22 cellular contexts compared by ENCODE assay signal in genomic region chr12:107668320-107668719, GRCh38. TPM values are rescaled to one million over a fixed set of nuclear protein-coding genes. Genes with fewer than 3 reads are reported as not detected.
DNase-seq lines count a peak whose midpoint lies in the region; ATAC-seq, FAIRE-seq and TF ChIP-seq lines count a peak whose summit lies in the region.
"Had no signal": no experiment of that assay in that cellular context is flagged by ENCODE, and none has a peak within 500 bp of the region (broad histone marks: within the 10 kb centered on the region; RNA-seq: fewer than 3 reads in every experiment).

No MANE protein-coding gene starts in this region.

- no peak overlapping the region for H3K23ac ChIP-seq in IMR-90 (ENCODE audit: low read depth, low read length)
- no peak overlapping the region for H3K23ac ChIP-seq in H1 (ENCODE audit: insufficient read length)

- no peak for TF ChIP-seq POLR2A in IMR-90 (IDR thresholded peaks at IDR 0.05; ENCODE audit: low read depth, low read length)
- TF ChIP-seq POLR2A in H1 (IDR thresholded peaks at IDR 0.05; ENCODE audit: control extremely low read depth in 1 of 2, low read depth in 2 of 2, low read length in 2 of 2): no peak

- no peak overlapping the region for H3K9ac ChIP-seq in IMR-90 (ENCODE audit: low read depth, low read length)
- H3K9ac ChIP-seq in H1 (replicated peaks in 1 of 4; ENCODE audit: extremely low read depth in 1 of 4, low read depth in 3 of 4, low read length in 3 of 4): no peak overlapping the region
- H3K9ac ChIP-seq in neural cell (ENCODE audit: low read length): peak overlapping the region; percentile 68
- H3K9ac ChIP-seq: BLaER1 treated with 17β-estradiol and CSF1 and Interleukin-3, amounts not matched to agents 10 nM and 100 nM had no signal

- dilution Hi-C loops in IMR-90 (cut with HindIII; ENCODE audit: low sequenced_read_pairs, unreplicated experiment): no loop called here

- H3K4ac ChIP-seq in IMR-90 (ENCODE audit: low read depth, low read length) (no peak overlapping the region), H1 (replicated peaks; ENCODE audit: insufficient read length, low read depth, low read length) (no peak overlapping the region)

- H2AFZ ChIP-seq in IMR-90 (replicated peaks; ENCODE audit: low read length, poor library complexity) (no peak overlapping the region), H1 (ENCODE audit: low read length) (no peak overlapping the region), neural cell (ENCODE audit: low read depth, low read length) (no peak overlapping the region)

- H3K9me2 ChIP-seq in neural cell (ENCODE audit: insufficient read depth, low read length): no peaks in the 10 kb centered on the region

- no peaks in the 10 kb centered on the region for H3K79me2 ChIP-seq in H1 (ENCODE audit: control insufficient read depth in 1 of 2, insufficient read depth in 2 of 2, low read length in 2 of 2)
- no peaks in the 10 kb centered on the region for H3K79me2 ChIP-seq in neural cell (replicated peaks; ENCODE audit: insufficient read depth, low read length)

- H3K4me3 ChIP-seq in IMR-90 (ENCODE audit: insufficient read depth, low read depth, low read length) (no peak overlapping the region), H1 (ENCODE audit: extremely low read depth in 1 of 4, insufficient read depth in 2 of 4, low read depth in 3 of 4, low read length in 4 of 4) (no peak overlapping the region), neural cell (ENCODE audit: low read length) (peak overlapping the region; percentile 51)
- H3K4me3 ChIP-seq: BLaER1 treated with 17β-estradiol and CSF1 and Interleukin-3, amounts not matched to agents 10 nM and 100 nM; HAP-1 had no signal

- no CpG with 5 or more reads among the region's 4 CpGs for WGBS in IMR-90 (ENCODE audit: extremely low coverage in 2 of 2, insufficient read length in 1 of 2), 2 experiments
- 72% methylated on average over 4 of the region's 4 CpGs; no CpG with 5 or more reads in 1 of the 2 experiments for whole genome bisulfite sequencing in H1 (ENCODE audit: extremely low coverage in 1 of 2, insufficient coverage in 1 of 2, insufficient read length in 1 of 2, insufficient replicate concordance in 2 of 2, low coverage in 1 of 2, low lambda C conversion rate in 2 of 2, missing lambda C conversion rate in 1 of 2), 2 experiments

- H3K27me3 ChIP-seq in IMR-90 (ENCODE audit: control insufficient read depth, insufficient read depth, low read length) (peaks cover 36% of the 10 kb centered on the region), H1 (replicated peaks in 1 of 4; ENCODE audit: control insufficient read depth in 3 of 4, extremely low read depth in 1 of 4, insufficient read depth in 3 of 4, low read length in 3 of 4) (no peaks in the 10 kb centered on the region; a peak in 1 of 7 replicates), neural cell (ENCODE audit: insufficient read depth, low read depth, low read length) (no peaks in the 10 kb centered on the region)
- H3K27me3 ChIP-seq: BLaER1 treated with 17β-estradiol and CSF1 and Interleukin-3, amounts not matched to agents 10 nM and 100 nM had no signal

- H3F3A ChIP-seq in neural cell (ENCODE audit: insufficient read depth, low read length, poor library complexity, severe bottlenecking): no peaks in the 10 kb centered on the region

- H3K18ac ChIP-seq in IMR-90 (ENCODE audit: low read depth, low read length) (no peak overlapping the region), H1 (ENCODE audit: extremely low read depth, low read length) (no peak overlapping the region)

- H3K36me3 Mint-ChIP-seq in activated naive CD8-positive, alpha-beta T cell treated with anti-CD3 and anti-CD28 coated beads for 36 hours: no peaks in the 10 kb centered on the region
- no peaks in the 10 kb centered on the region for H3K36me3 Mint-ChIP-seq in activated naive CD8-positive, alpha-beta T cell treated with anti-CD3 and anti-CD28 coated beads, Interleukin-2, amount 50 U/mL, for 24 hours (ENCODE audit: low read depth)
- H3K36me3 Mint-ChIP-seq: CD8-positive, alpha-beta memory T cell had no signal

- intact Hi-C loops in IMR-90 (cut with micrococcal nuclease): no loop called here

- H3K4me2 ChIP-seq in IMR-90 (ENCODE audit: low read depth, low read length): no peak overlapping the region
- H3K4me2 ChIP-seq in H1 (ENCODE audit: insufficient read depth in 1 of 2, low read depth in 2 of 2, low read length in 2 of 2): no peak overlapping the region
- H3K4me2 ChIP-seq in neural cell (ENCODE audit: low read length): no peak overlapping the region
- H3K4me2 ChIP-seq: BLaER1 treated with 17β-estradiol and CSF1 and Interleukin-3, amounts not matched to agents 10 nM and 100 nM had no signal

- no peak overlapping the region for H3K4me3 Mint-ChIP-seq in activated naive CD8-positive, alpha-beta T cell treated with anti-CD3 and anti-CD28 coated beads for 36 hours
- no peak overlapping the region for H3K4me3 Mint-ChIP-seq in activated naive CD8-positive, alpha-beta T cell treated with anti-CD3 and anti-CD28 coated beads, Interleukin-2, amount 50 U/mL, for 24 hours
- H3K4me3 Mint-ChIP-seq: B cell; CD4-positive, CD25-positive, alpha-beta regulatory T cell; CD8-positive, alpha-beta memory T cell; IgD-negative memory B cell had no signal

- H2BK120ac ChIP-seq in IMR-90 (ENCODE audit: low read depth, low read length): no peak overlapping the region
- no peak overlapping the region for H2BK120ac ChIP-seq in H1 (replicated peaks; ENCODE audit: low read depth, low read length)

- H3K14ac ChIP-seq in IMR-90 (replicated peaks; ENCODE audit: low read depth, low read length) (no peak overlapping the region), H1 (ENCODE audit: insufficient read length) (no peak overlapping the region)

- no peak overlapping the region for H2BK12ac ChIP-seq in H1 (ENCODE audit: low read depth, low read length)

- H2AK5ac ChIP-seq in IMR-90 (ENCODE audit: low read depth, low read length) (no peak overlapping the region), H1 (ENCODE audit: low read depth, low read length) (no peak overlapping the region)

- H4K91ac ChIP-seq in IMR-90 (ENCODE audit: insufficient read depth, low read depth, low read length) (no peak overlapping the region), H1 (replicated peaks; ENCODE audit: insufficient read length, low read length) (no peak overlapping the region)

- no peaks in the 10 kb centered on the region for H3K9me1 ChIP-seq in IMR-90 (ENCODE audit: insufficient read depth, low read length)

- no peaks in the 10 kb centered on the region for H3K4me1 ChIP-seq in IMR-90 (ENCODE audit: control insufficient read depth, insufficient read depth, low read length)
- peaks cover 3 to 9% (median 8%) of the 10 kb centered on the region in 4 experiments; a peak in 5 of 7 replicates for H3K4me1 ChIP-seq in H1 (replicated peaks in 1 of 4; ENCODE audit: control insufficient read depth in 3 of 4, insufficient read depth in 4 of 4, low read length in 3 of 4)
- H3K4me1 ChIP-seq: HAP-1 had no signal

- CTCF ChIA-PET in IMR-90 (lab: Yijun Ruan, JAX): interaction anchor here (0.6 to 1.4 kb wide), 2 partner anchors 8 to 135 kb away, joined by 4 to 5 read pairs; no protein-coding TSS in a partner anchor
- CTCF ChIA-PET in H1 (lab: Charles Lee; ENCODE audit: partially characterized antibody): interaction anchor here (0.5 to 1.9 kb wide), 6 partner anchors 8 to 61 kb away, joined by 3 to 9 read pairs (median 4); no protein-coding TSS in a partner anchor

- H3K27me3 Mint-ChIP-seq in activated naive CD8-positive, alpha-beta T cell treated with anti-CD3 and anti-CD28 coated beads for 36 hours: peaks cover 17% of the 10 kb centered on the region
- peaks cover 9% of the 10 kb centered on the region for H3K27me3 Mint-ChIP-seq in activated naive CD8-positive, alpha-beta T cell treated with anti-CD3 and anti-CD28 coated beads, Interleukin-2, amount 50 U/mL, for 24 hours

- H2BK15ac ChIP-seq in IMR-90 (ENCODE audit: low read depth, low read length) (no peak overlapping the region), H1 (ENCODE audit: low read length) (no peak overlapping the region)

- H4K5ac ChIP-seq in IMR-90 (ENCODE audit: low read depth, low read length): no peak overlapping the region
- H4K5ac ChIP-seq in H1 (ENCODE audit: insufficient read length, low read depth, low read length): no peak overlapping the region

- H3K4me1 Mint-ChIP-seq in activated naive CD8-positive, alpha-beta T cell treated with anti-CD3 and anti-CD28 coated beads for 36 hours: peaks cover 4% of the 10 kb centered on the region
- H3K4me1 Mint-ChIP-seq in activated naive CD8-positive, alpha-beta T cell treated with anti-CD3 and anti-CD28 coated beads, Interleukin-2, amount 50 U/mL, for 24 hours: peaks cover 1% of the 10 kb centered on the region

- no peaks in the 10 kb centered on the region for H3K23me2 ChIP-seq in H1 (ENCODE audit: low read depth, low read length)

- H3K9me3 ChIP-seq in IMR-90 (ENCODE audit: control insufficient read depth, insufficient read depth, low read length) (no peaks in the 10 kb centered on the region), H1 (ENCODE audit: insufficient read depth in 2 of 2, low read depth in 1 of 2, low read length in 1 of 2) (no peaks in the 10 kb centered on the region), neural cell (ENCODE audit: low read length) (no peaks in the 10 kb centered on the region)
- H3K9me3 ChIP-seq: BLaER1 treated with 17β-estradiol and CSF1 and Interleukin-3, amounts not matched to agents 10 nM and 100 nM; HAP-1 had no signal

- TF ChIP-seq EP300 in H1 (IDR thresholded peaks at IDR 0.05; ENCODE audit: borderline replicate concordance in 1 of 2, low read depth in 2 of 2, low read length in 2 of 2) (no peak), neural cell (conservative IDR thresholded peaks at IDR 0.05; ENCODE audit: poor library complexity, severe bottlenecking) (no peak)

- TF ChIP-seq CTCF in IMR-90 (conservative IDR thresholded peaks at IDR 0.05; ENCODE audit: low read depth, low read length): no peak
- TF ChIP-seq CTCF in H1 (IDR thresholded peaks at IDR 0.05; ENCODE audit: control extremely low read depth in 1 of 3, insufficient read depth in 1 of 3, low read depth in 1 of 3, low read length in 3 of 3): no peak
- TF ChIP-seq CTCF in neural cell (IDR thresholded peaks at IDR 0.05; ENCODE audit: poor library complexity, severe bottlenecking): no peak

- no peak overlapping the region for H4K8ac ChIP-seq in IMR-90 (ENCODE audit: low read depth in 2 of 2, low read length in 2 of 2)
- no peak overlapping the region for H4K8ac ChIP-seq in H1 (ENCODE audit: extremely low read depth, insufficient read depth, low read length)

- H3K79me1 ChIP-seq in IMR-90 (ENCODE audit: low read depth in 1 of 2, low read length in 2 of 2) (no peaks in the 10 kb centered on the region), H1 (ENCODE audit: low read depth, low read length) (no peaks in the 10 kb centered on the region)

- H2AK9ac ChIP-seq in IMR-90 (replicated peaks; ENCODE audit: low read depth, low read length, poor library complexity): no peak overlapping the region

- H4K20me1 ChIP-seq in IMR-90 (ENCODE audit: insufficient read depth, low read length) (no peaks in the 10 kb centered on the region), H1 (replicated peaks in 1 of 2; ENCODE audit: control insufficient read depth in 1 of 2, insufficient read depth in 2 of 2, low read length in 2 of 2) (no peaks in the 10 kb centered on the region), neural cell (ENCODE audit: insufficient read depth) (no peaks in the 10 kb centered on the region)
- H4K20me1 ChIP-seq: BLaER1 treated with 17β-estradiol and CSF1 and Interleukin-3, amounts not matched to agents 10 nM and 100 nM had no signal

- POLR2A ChIA-PET in IMR-90 (lab: Charles Lee; ENCODE audit: unreplicated experiment): no interaction called here
- POLR2A ChIA-PET in H1 (lab: Charles Lee; ENCODE audit: partially characterized antibody): interaction anchor here (1.1 kb wide), 1 partner anchor 9 kb away, joined by 3 read pairs; no protein-coding TSS in a partner anchor

- no peak for FAIRE-seq in H1 (lab: Jason Lieb, UNC)

- TF ChIP-seq RAD21 in IMR-90 (IDR thresholded peaks at IDR 0.05; ENCODE audit: low read length): no peak
- no peak for TF ChIP-seq RAD21 in H1 (IDR thresholded peaks at IDR 0.05 in 1 of 2, conservative IDR thresholded peaks at IDR 0.05 in 1 of 2; ENCODE audit: low read depth in 2 of 2, low read length in 2 of 2)
- no peak for TF ChIP-seq RAD21 in neural cell (conservative IDR thresholded peaks at IDR 0.05)

- in situ Hi-C loops in IMR-90 (cut with MboI; ENCODE audit: low sequenced_read_pairs): no loop called here

- H2BK20ac ChIP-seq in IMR-90 (ENCODE audit: low read depth, low read length) (no peak overlapping the region), H1 (ENCODE audit: low read length) (no peak overlapping the region)

- no peaks in the 10 kb centered on the region for H3K9me3 Mint-ChIP-seq in activated naive CD8-positive, alpha-beta T cell treated with anti-CD3 and anti-CD28 coated beads for 36 hours
- no peaks in the 10 kb centered on the region for H3K9me3 Mint-ChIP-seq in activated naive CD8-positive, alpha-beta T cell treated with anti-CD3 and anti-CD28 coated beads, Interleukin-2, amount 50 U/mL, for 24 hours
- H3K9me3 Mint-ChIP-seq: CD8-positive, alpha-beta memory T cell; IgD-negative memory B cell had no signal

- H3K27ac ChIP-seq in IMR-90 (ENCODE audit: insufficient read depth, low read length) (no peak overlapping the region), H1 (ENCODE audit: low read depth, low read length) (no peak overlapping the region), neural cell (ENCODE audit: low read length) (peak overlapping the region; percentile 96)
- H3K27ac ChIP-seq: 22Rv1; BLaER1 treated with 17β-estradiol and CSF1 and Interleukin-3, amounts not matched to agents 10 nM and 100 nM; HL-60 had no signal

- H2BK5ac ChIP-seq in IMR-90 (ENCODE audit: low read depth, low read length, poor library complexity, severe bottlenecking) (no peak overlapping the region), H1 (ENCODE audit: low read depth, low read length) (no peak overlapping the region)

- DNase-seq in activated naive CD8-positive, alpha-beta T cell treated with anti-CD3 and anti-CD28 coated beads for 36 hours: no peak
- DNase-seq in activated naive CD8-positive, alpha-beta T cell treated with anti-CD3 and anti-CD28 coated beads, Interleukin-2, amount 50 U/mL, for 24 hours: no peak
- peak; percentile 5 for DNase-seq in IMR-90
- no peak for DNase-seq in H1 (ENCODE audit: low read depth in 1 of 2, low spot score in 2 of 2)
- DNase-seq in effector CD8-positive, alpha-beta T cell (lab: John Stamatoyannopoulos, UW): no peak
- no peak for DNase-seq in NCI-H187 treated with DMSO at 0.1 percent for 48 hours (lab: John Stamatoyannopoulos, UW)
- no peak for DNase-seq in stimulated activated CD4-positive, alpha-beta T cell treated with anti-CD3 and anti-CD28 coated beads, Interleukin-2, amount 100 ng/mL, for 48 hours
- DNase-seq: CD4-positive, CD25-positive, alpha-beta regulatory T cell; CD8-positive, alpha-beta memory T cell; COR-L47; DMS 273 treated with DMSO at 0.1 percent for 48 hours; DMS53; DND-41; GDM1; KG1 had no signal

- peak overlapping the region; percentile 36 for H3K27ac Mint-ChIP-seq in activated naive CD8-positive, alpha-beta T cell treated with anti-CD3 and anti-CD28 coated beads for 36 hours
- no peak overlapping the region for H3K27ac Mint-ChIP-seq in activated naive CD8-positive, alpha-beta T cell treated with anti-CD3 and anti-CD28 coated beads, Interleukin-2, amount 50 U/mL, for 24 hours
- H3K27ac Mint-ChIP-seq: B cell; CD8-positive, alpha-beta memory T cell; IgD-negative memory B cell had no signal

- ATAC-seq in activated naive CD8-positive, alpha-beta T cell treated with anti-CD3 and anti-CD28 coated beads, Interleukin-2, amount 50 U/mL, for 24 hours: no peak
- ATAC-seq in IMR-90 (ENCODE audit: low read depth): no peak

- BruUV-seq in IMR-90 (replicated peaks; lab: Mats Ljungman, UMichigan): no TSS peak

- H3K56ac ChIP-seq in IMR-90 (ENCODE audit: extremely low read depth, insufficient read depth, low read length) (no peak overlapping the region), H1 (replicated peaks; ENCODE audit: insufficient read length, low read depth, low read length) (no peak overlapping the region)

- no peaks in the 10 kb centered on the region for H3K36me3 ChIP-seq in IMR-90 (ENCODE audit: control insufficient read depth, insufficient read depth, low read length)
- no peaks in the 10 kb centered on the region for H3K36me3 ChIP-seq in H1 (ENCODE audit: control insufficient read depth in 2 of 4, insufficient read depth in 4 of 4, low read length in 3 of 4)
- H3K36me3 ChIP-seq in neural cell (ENCODE audit: insufficient read depth, low read length): no peaks in the 10 kb centered on the region
- H3K36me3 ChIP-seq: BLaER1 treated with 17β-estradiol and CSF1 and Interleukin-3, amounts not matched to agents 10 nM and 100 nM; HAP-1 had no signal

RNA-seq across cellular contexts. Expression of gene PWP1, which starts 17.3 kb away (rescaled TPM):
- 10 to 100 TPM; 84.1 to 87.0 TPM for total RNA-seq in activated naive CD8-positive, alpha-beta T cell treated with anti-CD3 and anti-CD28 coated beads for 36 hours
- total RNA-seq in IMR-90 (2012; rRNA removed): 179 and 341 TPM in 2 replicates
- polyA plus RNA-seq in IMR-90 (2012; rRNA removed) (97.7 and 143 TPM in 2 replicates), H1 (2011; rRNA removed) (73.8 and 78.5 TPM in 2 replicates), neural cell (119 and 127 TPM in 2 replicates)
- polyA plus RNA-seq in IMR-90 (2012; cell fraction: cytosol; rRNA removed): 119 and 121 TPM in 2 replicates
- 99.8 and 211 TPM in 2 replicates for polyA plus RNA-seq in IMR-90 (2012; cell fraction: nucleus; rRNA removed; ENCODE audit: low replicate concordance)
- 57.8 and 60.2 TPM in 2 replicates for total RNA-seq in H1 (2021; fragmentation: NEBNext Ultra II Directional; extraction: Animal tissue kit (Norgen Biotek cat#: 25700))
- 185 TPM for polyA plus RNA-seq in H1 (2011; cell fraction: cytosol; rRNA removed)
- 21.5 TPM for polyA plus RNA-seq in H1 (2011; cell fraction: nucleus; rRNA removed)
- 52.2 to 71.9 TPM (median 62.6 TPM) in 4 replicates for polyA plus RNA-seq in H1 (2012, experiment 1 of 2)
- 8.1 TPM for polyA plus RNA-seq in H1 (2012, experiment 2 of 2)
- polyA plus RNA-seq in H1 (2013, experiment 1 of 2): 87.3 TPM
- 100 TPM for polyA plus RNA-seq in H1 (2013, experiment 2 of 2)
- 36.1 and 44.0 TPM in 2 replicates for polyA minus RNA-seq in H1 (2011; rRNA and poly(A)+ RNA removed)
- polyA minus RNA-seq in H1 (2011; cell fraction: cytosol; rRNA and poly(A)+ RNA removed): 36.6 TPM
- 22.9 TPM for polyA minus RNA-seq in H1 (2011; cell fraction: nucleus; rRNA and poly(A)+ RNA removed)
- polyA minus RNA-seq in neural cell: 81.8 and 132 TPM in 2 replicates
